In genomic region chr4:182880387-182881356, GRCh38 we compare ENCODE assay signal across 1 cellular context.
TF ChIP-seq lines count a peak whose summit lies in the region.

No MANE protein-coding gene starts in this region.

TF ChIP-seq in HepG2, 621 proteins besides CTCF, POLR2A, EP300 and RAD21 (continued from another document and continues in another):
- peak; percentile 84 for TF ChIP-seq CSRNP1 (CRISPR knock-in tag; IDR thresholded peaks at IDR 0.05)
- no peak for TF ChIP-seq NONO (IDR thresholded peaks at IDR 0.05)
- no peak for TF ChIP-seq NONO (CRISPR knock-in tag; conservative IDR thresholded peaks at IDR 0.05)
- TF ChIP-seq ZNF282 (IDR thresholded peaks at IDR 0.05; ENCODE audit: partially characterized antibody): no peak
- TF ChIP-seq ZBTB2 (CRISPR knock-in tag; IDR thresholded peaks at IDR 0.05; ENCODE audit: low read depth): no peak
- no peak for TF ChIP-seq DBP (CRISPR knock-in tag; IDR thresholded peaks at IDR 0.05; ENCODE audit: not compliant biosample characterization)
- no peak for TF ChIP-seq ZNF512B (CRISPR knock-in tag; IDR thresholded peaks at IDR 0.05; ENCODE audit: borderline replicate concordance)
- TF ChIP-seq SMAD9 (CRISPR knock-in tag; IDR thresholded peaks at IDR 0.05): no peak
- TF ChIP-seq ZFP90 (CRISPR knock-in tag; IDR thresholded peaks at IDR 0.05; ENCODE audit: borderline replicate concordance): no peak
- TF ChIP-seq NKX3-1 (CRISPR knock-in tag; IDR thresholded peaks at IDR 0.05): no peak
- peak; percentile 92; the same call in 1 of the 2 replicates for TF ChIP-seq ZNF691 (CRISPR knock-in tag; IDR thresholded peaks at IDR 0.05; ENCODE audit: borderline replicate concordance, low read depth)
- 0 out of 2 replicates have a peak, but pooled peaks have one; percentile 41 for TF ChIP-seq BRD4 (CRISPR knock-in tag; IDR thresholded peaks at IDR 0.05)
- TF ChIP-seq ZNF552 (CRISPR knock-in tag; IDR thresholded peaks at IDR 0.05; ENCODE audit: borderline replicate concordance): no peak
- no peak for TF ChIP-seq PBX2 (CRISPR knock-in tag; IDR thresholded peaks at IDR 0.05)
- TF ChIP-seq TCF12 (IDR thresholded peaks at IDR 0.05): no peak
- no peak for TF ChIP-seq TCF12 (CRISPR knock-in tag; IDR thresholded peaks at IDR 0.05)
- no peak for TF ChIP-seq THYN1 (CRISPR knock-in tag; IDR thresholded peaks at IDR 0.05; ENCODE audit: borderline replicate concordance, low read depth)
- TF ChIP-seq ZNF576 (CRISPR knock-in tag; IDR thresholded peaks at IDR 0.05): no peak
- no peak; the same call in 1 of the 2 replicates for TF ChIP-seq ZNF878 (CRISPR knock-in tag; IDR thresholded peaks at IDR 0.05)
- peak; percentile 59; the same call in 1 of the 2 replicates for TF ChIP-seq ZNF644 (CRISPR knock-in tag; IDR thresholded peaks at IDR 0.05; ENCODE audit: low read depth)
- TF ChIP-seq PATZ1 (CRISPR knock-in tag; IDR thresholded peaks at IDR 0.05): peak; percentile 96
- peak; percentile 91 for TF ChIP-seq HDAC2 (CRISPR knock-in tag; IDR thresholded peaks at IDR 0.05)
- TF ChIP-seq KLF9 (CRISPR knock-in tag; IDR thresholded peaks at IDR 0.05; ENCODE audit: low read depth): no peak
- 0 out of 2 replicates have a peak, but pooled peaks have one; percentile 28 for TF ChIP-seq ZNF484 (CRISPR knock-in tag; IDR thresholded peaks at IDR 0.05; ENCODE audit: borderline replicate concordance, low read depth)
- TF ChIP-seq TGIF2 (CRISPR knock-in tag; IDR thresholded peaks at IDR 0.05): peak; percentile 41; the same call in 1 of the 2 replicates
- TF ChIP-seq LBX2 (CRISPR knock-in tag; IDR thresholded peaks at IDR 0.05; ENCODE audit: borderline replicate concordance): no peak
- TF ChIP-seq NFYB (CRISPR knock-in tag; IDR thresholded peaks at IDR 0.05): no peak
- peak; percentile 87 for TF ChIP-seq GATAD2A (CRISPR knock-in tag; IDR thresholded peaks at IDR 0.05)
- peak; percentile 75; the same call in 1 of the 2 replicates for TF ChIP-seq ZNF772 (CRISPR knock-in tag; IDR thresholded peaks at IDR 0.05)
- peak; percentile 66 for TF ChIP-seq RXRB (CRISPR knock-in tag; IDR thresholded peaks at IDR 0.05; ENCODE audit: borderline replicate concordance)
- TF ChIP-seq ZFP91 (CRISPR knock-in tag; IDR thresholded peaks at IDR 0.05; ENCODE audit: borderline replicate concordance): peak; percentile 82; the same call in 1 of the 2 replicates
- TF ChIP-seq ZNF75D (CRISPR knock-in tag; IDR thresholded peaks at IDR 0.05; ENCODE audit: borderline replicate concordance): no peak
- no peak for TF ChIP-seq ZNF567 (CRISPR knock-in tag; IDR thresholded peaks at IDR 0.05; ENCODE audit: borderline replicate concordance)
- no peak for TF ChIP-seq ZNF260 (CRISPR knock-in tag; IDR thresholded peaks at IDR 0.05; ENCODE audit: borderline replicate concordance, low read depth)
- TF ChIP-seq YEATS2 (CRISPR knock-in tag; IDR thresholded peaks at IDR 0.05; ENCODE audit: borderline replicate concordance): 0 out of 2 replicates have a peak, but pooled peaks have one; percentile 22
- TF ChIP-seq MAFG (CRISPR knock-in tag; IDR thresholded peaks at IDR 0.05): no peak
- no peak for TF ChIP-seq ZSCAN20 (CRISPR knock-in tag; IDR thresholded peaks at IDR 0.05; ENCODE audit: borderline replicate concordance)
- 0 out of 2 replicates have a peak, but pooled peaks have one; percentile 42 for TF ChIP-seq KLF12 (CRISPR knock-in tag; IDR thresholded peaks at IDR 0.05; ENCODE audit: borderline replicate concordance)
- TF ChIP-seq AKNA (CRISPR knock-in tag; IDR thresholded peaks at IDR 0.05; ENCODE audit: borderline replicate concordance): no peak
- TF ChIP-seq FOXO1 (CRISPR knock-in tag; IDR thresholded peaks at IDR 0.05): peak; percentile 64; the same call in 1 of the 2 replicates
- TF ChIP-seq MTF2 (CRISPR knock-in tag; IDR thresholded peaks at IDR 0.05; ENCODE audit: borderline replicate concordance): no peak
- TF ChIP-seq NR2F2 (IDR thresholded peaks at IDR 0.05; ENCODE audit: borderline replicate concordance, low read depth): no peak; the same call in 1 of the 2 replicates
- TF ChIP-seq ZNF816 (CRISPR knock-in tag; IDR thresholded peaks at IDR 0.05; ENCODE audit: borderline replicate concordance): no peak
